36 cellular contexts compared by ENCODE assay signal in the genomic region with DNA sequence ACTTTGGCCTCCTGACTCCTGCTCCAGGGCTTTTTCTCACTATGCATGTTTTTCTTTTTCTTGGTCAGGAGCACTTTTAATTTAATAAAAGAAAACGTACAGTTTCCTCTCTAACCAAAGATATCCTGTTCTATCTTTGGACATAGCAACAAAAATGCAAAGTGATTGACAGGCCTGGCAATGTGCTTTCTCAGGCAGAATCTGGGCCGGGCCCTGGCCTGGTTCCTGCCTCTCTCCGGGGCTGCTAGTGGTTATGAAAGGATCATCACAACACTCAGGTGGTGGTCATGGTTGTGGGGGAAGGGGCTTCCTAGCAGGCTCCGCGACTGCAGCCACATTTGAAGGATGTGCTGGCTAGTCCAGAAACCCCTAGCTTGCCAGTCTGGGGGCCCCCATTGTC.
"Had no signal": no experiment of that assay in that cellular context is flagged by ENCODE, and none has a peak within 500 bp of the region (broad histone marks: within the 10 kb centered on the region; RNA-seq: fewer than 3 reads in every experiment).

No MANE protein-coding gene starts in this region.

- H3K27me3 ChIP-seq: ascending aorta, breast epithelium, cardiac muscle cell, gastrocnemius medialis had no signal

- H3K36me3 ChIP-seq: ascending aorta, breast epithelium, cardiac muscle cell, gastrocnemius medialis, heart right ventricle, WERI-Rb-1 had no signal

- H3K4me1 Mint-ChIP-seq: activated B cell treated with CpG ODN at 0.5 μM for 24 hours; activated naive CD4-positive, alpha-beta T cell treated with anti-CD3 and anti-CD28 coated beads, Interleukin-2, amount 10 ng/mL, durations not matched to agents 7 days and 5 days; activated naive CD8-positive, alpha-beta T cell treated with anti-CD3 and anti-CD28 coated beads, Interleukin-2, amount 10 ng/mL, durations not matched to agents 7 days and 5 days; brain; central memory CD8-positive, alpha-beta T cell had no signal

- H3K4me3 Mint-ChIP-seq: activated B cell treated with CpG ODN at 0.5 μM for 24 hours; activated CD8-positive, alpha-beta T cell treated with anti-CD3 and anti-CD28 coated beads for 36 hours; activated naive CD4-positive, alpha-beta T cell treated with anti-CD3 and anti-CD28 coated beads, Interleukin-2, amount 10 ng/mL, durations not matched to agents 7 days and 5 days; activated naive CD8-positive, alpha-beta T cell treated with anti-CD3 and anti-CD28 coated beads, Interleukin-2, amount 10 ng/mL, durations not matched to agents 7 days and 5 days; activated T-cell treated with anti-CD3 and anti-CD28 coated beads, Interleukin-2, amount 50 U/mL, for 24 hours; activated T-cell treated with anti-CD3 and anti-CD28 coated beads, Interleukin-2, amount 50 U/mL, for 72 hours; brain; central memory CD8-positive, alpha-beta T cell; dendritic cell treated with granulocyte-macrophage colony-stimulating factor and Interleukin-4, amounts not matched to agents 40 ng/mL and 50 ng/mL, for 4 days; endodermal cell; T-helper 17 cell; T-helper 2 cell treated with Interferon-gamma antibody and Interleukin-4, amounts not matched to agents 5 μg/mL and 100 μg/mL, for 36 hours had no signal

- H3K27me3 Mint-ChIP-seq: activated CD8-positive, alpha-beta T cell treated with anti-CD3 and anti-CD28 coated beads for 36 hours had no signal

- H3K4me3 ChIP-seq: ascending aorta, breast epithelium, cardiac muscle cell, coronary artery, dorsolateral prefrontal cortex, gastrocnemius medialis, heart right ventricle had no signal

- H3K27ac Mint-ChIP-seq: activated B cell treated with CpG ODN at 0.5 μM for 24 hours; activated CD8-positive, alpha-beta T cell treated with anti-CD3 and anti-CD28 coated beads for 36 hours; activated naive CD4-positive, alpha-beta T cell treated with anti-CD3 and anti-CD28 coated beads, Interleukin-2, amount 10 ng/mL, durations not matched to agents 7 days and 5 days; activated naive CD4-positive, alpha-beta T cell treated with anti-CD3 and anti-CD28 coated beads, Interleukin-2, amount 50 U/mL, for 72 hours; activated naive CD8-positive, alpha-beta T cell treated with anti-CD3 and anti-CD28 coated beads, Interleukin-2, amount 10 ng/mL, durations not matched to agents 7 days and 5 days; activated T-cell treated with anti-CD3 and anti-CD28 coated beads, Interleukin-2, amount 50 U/mL, for 24 hours; activated T-cell treated with anti-CD3 and anti-CD28 coated beads, Interleukin-2, amount 50 U/mL, for 72 hours; brain; dendritic cell treated with granulocyte-macrophage colony-stimulating factor and Interleukin-4, amounts not matched to agents 40 ng/mL and 50 ng/mL, for 4 days; endodermal cell; T-helper 17 cell; T-helper 2 cell treated with Interferon-gamma antibody and Interleukin-4, amounts not matched to agents 5 μg/mL and 100 μg/mL, for 36 hours had no signal

- H3K4me1 ChIP-seq: breast epithelium had no signal

- DNase-seq: activated B cell treated with CpG ODN at 0.5 μM for 24 hours; activated CD4-positive, alpha-beta T cell treated with anti-CD3 and anti-CD28 coated beads for 48 hours; activated CD4-positive, alpha-beta T cell treated with anti-CD3 and anti-CD28 coated beads, Interleukin-2, amount 50 U/mL, for 1 hour; activated CD4-positive, alpha-beta T cell treated with anti-CD3 and anti-CD28 coated beads, Interleukin-2, amount 50 U/mL, for 48 hours; activated CD8-positive, alpha-beta memory T cell treated with anti-CD3 and anti-CD28 coated beads for 24 hours; activated CD8-positive, alpha-beta memory T cell treated with anti-CD3 and anti-CD28 coated beads, Interleukin-2, amount 50 U/mL, for 4 hours; activated CD8-positive, alpha-beta T cell treated with anti-CD3 and anti-CD28 coated beads for 36 hours; activated gamma-delta T cell; activated naive CD4-positive, alpha-beta T cell; activated naive CD4-positive, alpha-beta T cell treated with anti-CD3 and anti-CD28 coated beads, Interleukin-2, amount 10 ng/mL, durations not matched to agents 7 days and 5 days; activated naive CD8-positive, alpha-beta T cell treated with anti-CD3 and anti-CD28 coated beads, Interleukin-2, amount 10 ng/mL, durations not matched to agents 7 days and 5 days; activated T-cell treated with anti-CD3 and anti-CD28 coated beads for 4 hours; activated T-cell treated with anti-CD3 and anti-CD28 coated beads, Interleukin-2, amount 50 U/mL, for 24 hours; activated T-cell treated with anti-CD3 and anti-CD28 coated beads, Interleukin-2, amount 50 U/mL, for 72 hours; dorsolateral prefrontal cortex; effector memory CD4-positive, alpha-beta T cell; endodermal cell; foreskin fibroblast; gastrocnemius medialis; glutamatergic neuron; heart right ventricle; T-helper 1 cell; T-helper 17 cell; T1000; WERI-Rb-1 had no signal

- H3K27ac ChIP-seq: ascending aorta, breast epithelium, cardiac muscle cell, coronary artery, dorsolateral prefrontal cortex, gastrocnemius medialis, heart right ventricle, WERI-Rb-1 had no signal

- H3K9me3 ChIP-seq: ascending aorta, gastrocnemius medialis had no signal

- ATAC-seq: activated CD4-positive, CD25-positive, alpha-beta regulatory T cell treated with anti-CD3 and anti-CD28 coated beads, Interleukin-2, amount 50 U/mL, for 24 hours; activated CD8-positive, alpha-beta T cell treated with anti-CD3 and anti-CD28 coated beads for 36 hours; activated naive CD4-positive, alpha-beta T cell treated with anti-CD3 and anti-CD28 coated beads, Interleukin-2, amount 50 U/mL, for 72 hours; activated T-cell treated with anti-CD3 and anti-CD28 coated beads, Interleukin-2, amount 50 U/mL, for 72 hours; esophagus mucosa; gastrocnemius medialis; heart right ventricle; T-helper 17 cell had no signal

- H3K9me3 Mint-ChIP-seq: activated B cell treated with CpG ODN at 0.5 μM for 24 hours; activated CD8-positive, alpha-beta T cell treated with anti-CD3 and anti-CD28 coated beads for 36 hours; central memory CD8-positive, alpha-beta T cell; dendritic cell treated with granulocyte-macrophage colony-stimulating factor and Interleukin-4, amounts not matched to agents 40 ng/mL and 50 ng/mL, for 4 days; endodermal cell; T-helper 2 cell treated with Interferon-gamma antibody and Interleukin-4, amounts not matched to agents 5 μg/mL and 100 μg/mL, for 36 hours had no signal

- H3K36me3 Mint-ChIP-seq: activated naive CD4-positive, alpha-beta T cell treated with anti-CD3 and anti-CD28 coated beads, Interleukin-2, amount 10 ng/mL, durations not matched to agents 7 days and 5 days; activated naive CD8-positive, alpha-beta T cell treated with anti-CD3 and anti-CD28 coated beads, Interleukin-2, amount 10 ng/mL, durations not matched to agents 7 days and 5 days; brain had no signal
